20 cellular contexts compared by ENCODE assay signal in the genomic region with DNA sequence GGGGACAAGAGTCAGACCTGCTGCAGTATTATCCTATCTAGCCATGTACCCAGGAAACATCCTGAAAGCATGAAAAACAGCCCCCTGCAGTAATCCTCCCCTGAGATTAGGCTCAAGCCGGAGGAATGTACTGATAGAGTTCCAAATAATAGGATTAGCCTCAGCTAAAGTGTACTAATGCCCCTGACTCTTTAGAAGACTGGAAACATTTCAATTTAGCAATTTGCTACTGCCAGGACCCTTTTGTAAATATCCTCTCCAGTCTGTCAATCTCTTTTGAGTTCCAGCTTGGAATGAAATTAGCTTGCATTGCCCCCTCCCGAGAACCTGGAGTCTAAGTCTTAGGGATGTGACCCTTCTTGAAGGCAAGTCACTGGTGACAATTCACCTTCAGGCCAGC.
DNase-seq lines count a peak whose midpoint lies in the region; ATAC-seq, FAIRE-seq and TF ChIP-seq lines count a peak whose summit lies in the region.
"Had no signal": no experiment of that assay in that cellular context is flagged by ENCODE, and none has a peak within 500 bp of the region (broad histone marks: within the 10 kb centered on the region; RNA-seq: fewer than 3 reads in every experiment).

No MANE protein-coding gene starts in this region.

- no peak overlapping the region for H3K27ac Mint-ChIP-seq in stimulated activated effector memory CD8-positive, alpha-beta T cell treated with anti-CD3 and anti-CD28 coated beads, Interleukin-12 subunit alpha, Interleukin-12 subunit beta, amount 100 ng/mL, for 72 hours
- H3K27ac Mint-ChIP-seq: CD4-positive, alpha-beta memory T cell had no signal

- no peak overlapping the region for H3K4me3 ChIP-seq in mesodermal cell (ENCODE audit: extremely low read depth, insufficient read depth, low read length, poor library complexity, severe bottlenecking)
- H3K4me3 ChIP-seq: GM12878, GM23248 had no signal

- H3K27ac ChIP-seq in mesodermal cell (ENCODE audit: low read depth, low read length, severe bottlenecking) = peak overlapping the region; percentile 26
- H3K27ac ChIP-seq: C4-2B, GM23248 had no signal

- ATAC-seq in stimulated activated effector memory CD8-positive, alpha-beta T cell treated with anti-CD3 and anti-CD28 coated beads, Interleukin-12 subunit alpha, Interleukin-12 subunit beta, amount 100 ng/mL, for 72 hours = no peak
- ATAC-seq: GM12878, HCT116, HepG2 had no signal

- peak; percentile 1 for TF ChIP-seq CTCF in D721Med (IDR thresholded peaks at IDR 0.05; ENCODE audit: insufficient read depth, missing control alignments)

- peaks cover 5% of the 10 kb centered on the region for H3K4me1 Mint-ChIP-seq in stimulated activated effector memory CD8-positive, alpha-beta T cell treated with anti-CD3 and anti-CD28 coated beads, Interleukin-12 subunit alpha, Interleukin-12 subunit beta, amount 100 ng/mL, for 72 hours
- H3K4me1 Mint-ChIP-seq: CD4-positive, alpha-beta memory T cell had no signal

- no peaks in the 10 kb centered on the region for H3K36me3 ChIP-seq in mesodermal cell (ENCODE audit: control insufficient read depth, insufficient read depth, low read length)
- H3K36me3 ChIP-seq: BE2C had no signal

- H3K9me3 Mint-ChIP-seq in stimulated activated effector memory CD8-positive, alpha-beta T cell treated with anti-CD3 and anti-CD28 coated beads, Interleukin-12 subunit alpha, Interleukin-12 subunit beta, amount 100 ng/mL, for 72 hours = peaks cover 8% of the 10 kb centered on the region

- H3K4me3 Mint-ChIP-seq in stimulated activated effector memory CD8-positive, alpha-beta T cell treated with anti-CD3 and anti-CD28 coated beads, Interleukin-12 subunit alpha, Interleukin-12 subunit beta, amount 100 ng/mL, for 72 hours = no peak overlapping the region
- H3K4me3 Mint-ChIP-seq: CD4-positive, alpha-beta memory T cell had no signal

- H3K9me3 ChIP-seq in mesodermal cell (ENCODE audit: control insufficient read depth, low read length) = no peaks in the 10 kb centered on the region
- H3K9me3 ChIP-seq: BE2C had no signal

- 79 to 90% methylated on average over 1 to 2 of the region's 2 CpGs for WGBS in mesodermal cell (ENCODE audit: insufficient coverage in 2 of 2), 2 experiments

- no peaks in the 10 kb centered on the region for H3K4me1 ChIP-seq in mesodermal cell (ENCODE audit: control insufficient read depth, insufficient read depth, low read length, poor library complexity, severe bottlenecking)
- H3K4me1 ChIP-seq: BE2C had no signal

- no peaks in the 10 kb centered on the region for H3K36me3 Mint-ChIP-seq in stimulated activated effector memory CD8-positive, alpha-beta T cell treated with anti-CD3 and anti-CD28 coated beads, Interleukin-12 subunit alpha, Interleukin-12 subunit beta, amount 100 ng/mL, for 72 hours
- H3K36me3 Mint-ChIP-seq: CD4-positive, alpha-beta memory T cell had no signal

- peak; percentile 43 for DNase-seq in D721Med (ENCODE audit: insufficient read length, low spot score)
- DNase-seq in ecto neural progenitor cell (ENCODE audit: low spot score) = peak; percentile 80
- DNase-seq in stimulated activated effector memory CD8-positive, alpha-beta T cell treated with anti-CD3 and anti-CD28 coated beads, Interleukin-12 subunit alpha, Interleukin-12 subunit beta, amount 100 ng/mL, for 72 hours (ENCODE audit: low spot score in 2 of 2) = no peak
- no peak for DNase-seq in OCI-M1 (lab: John Stamatoyannopoulos, UW)
- DNase-seq in UCSD-AML1 (lab: John Stamatoyannopoulos, UW; ENCODE audit: unreplicated experiment) = no peak
- DNase-seq in GDM1 (lab: John Stamatoyannopoulos, UW) = no peak
- DNase-seq: BE2C; CD4-positive, alpha-beta memory T cell; COR-L47; DMS 273 treated with DMSO at 0.1 percent for 48 hours; GM23248 had no signal

- peak; percentile 77 for FAIRE-seq in D721Med (lab: Jason Lieb, UNC)
- FAIRE-seq: A204.1, GM12878, GM18507, H54, HepG2, HTR-8/SVneo had no signal

Comparison
In these comparisons a context has a peak if more than half of its experiments do, and no peak if none do; other contexts are left out.
1. DNase-seq: peak in D721Med (single experiment) and ecto neural progenitor cell (single experiment); none in stimulated activated effector memory CD8-positive, alpha-beta T cell treated with anti-CD3 and anti-CD28 coated beads, Interleukin-12 subunit alpha, Interleukin-12 subunit beta, amount 100 ng/mL, for 72 hours (0 of 2), OCI-M1 (single experiment), UCSD-AML1 (single experiment) and GDM1 (single experiment).